In the genomic region with DNA sequence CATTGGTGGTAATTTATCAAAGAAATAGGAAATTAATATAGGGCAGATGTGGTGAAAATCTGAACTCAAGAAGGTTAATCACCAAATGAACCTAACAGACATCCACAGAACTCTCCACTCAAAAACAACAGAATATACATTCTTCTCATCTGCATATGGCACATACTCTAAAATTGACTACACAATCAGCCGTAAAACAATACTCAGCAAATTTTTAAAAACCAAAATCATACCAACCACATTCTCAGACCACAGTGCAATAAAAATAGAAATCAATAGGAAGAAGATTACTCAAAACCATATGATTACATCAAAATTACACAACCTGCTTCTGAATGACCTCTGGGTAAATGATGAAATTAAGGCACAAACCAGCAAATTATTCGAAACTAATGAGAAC, we compare ENCODE assay signal across 27 cellular contexts. TPM values are rescaled to one million over a fixed set of nuclear protein-coding genes. Genes with fewer than 3 reads are reported as not detected.
A peak's percentile ranks its signal among the peaks of the same experiment; 100 is the strongest.
DNase-seq lines count a peak whose midpoint lies in the region; ATAC-seq, FAIRE-seq and TF ChIP-seq lines count a peak whose summit lies in the region.
"Had no signal": no experiment of that assay in that cellular context is flagged by ENCODE, and none has a peak within 500 bp of the region (broad histone marks: within the 10 kb centered on the region; RNA-seq: fewer than 3 reads in every experiment).

No MANE protein-coding gene starts in this region.

- no peak overlapping the region for H3K4ac ChIP-seq in neuronal stem cell (ENCODE audit: low read length)

- H3K36me3 ChIP-seq in K562 (ENCODE audit: control insufficient read depth, insufficient read depth, low read length) (no peaks in the 10 kb centered on the region), neuronal stem cell (replicated peaks in 1 of 2; ENCODE audit: control insufficient read depth in 2 of 2, insufficient read depth in 2 of 2, low read length in 2 of 2) (no peaks in the 10 kb centered on the region)
- H3K36me3 ChIP-seq: MG63, SJCRH30 had no signal

- H3K4me1 ChIP-seq in K562 (replicated peaks in 1 of 2; ENCODE audit: control insufficient read depth in 2 of 2, insufficient read depth in 2 of 2, low read length in 2 of 2) (no peaks in the 10 kb centered on the region), neuronal stem cell (ENCODE audit: control insufficient read depth in 2 of 2, insufficient read depth in 1 of 2, low read depth in 1 of 2, low read length in 2 of 2) (no peaks in the 10 kb centered on the region)
- H3K4me1 ChIP-seq: SJCRH30 had no signal

- H2AFZ ChIP-seq in K562 (ENCODE audit: low read depth, low read length) (no peak overlapping the region), neuronal stem cell (ENCODE audit: low read length) (no peak overlapping the region)

- no peaks in the 10 kb centered on the region for H3K9me1 ChIP-seq in K562 (ENCODE audit: control insufficient read depth, insufficient read depth, low read length)

- WGBS in K562 (ENCODE audit: insufficient coverage, low coverage, missing lambda C conversion rate) = 11% methylated on average over 2 of the region's 2 CpGs
- WGBS in neuronal stem cell (ENCODE audit: extremely low coverage in 2 of 2, insufficient read length in 2 of 2, insufficient replicate concordance in 1 of 2), 2 donors = no CpG with 5 or more reads among the region's 2 CpGs

- CTCF ChIA-PET in K562 (lab: Yijun Ruan, JAX; ENCODE audit: low intra/inter-chr PET ratio) = no interaction called here

- no peak overlapping the region for H3K23ac ChIP-seq in neuronal stem cell (ENCODE audit: low read depth, low read length, poor library complexity)

- H3K79me2 ChIP-seq in K562 (ENCODE audit: control insufficient read depth, insufficient read depth, low read length) = no peaks in the 10 kb centered on the region

- no peak overlapping the region for H2BK12ac ChIP-seq in neuronal stem cell (ENCODE audit: low read length)

- no peak overlapping the region for H3K18ac ChIP-seq in neuronal stem cell (ENCODE audit: low read length)

- BruUV-seq in K562 (replicated peaks; lab: Mats Ljungman, UMichigan) = no TSS peak

- POLR2A ChIA-PET in K562 (lab: Yijun Ruan, JAX) = no interaction called here

- no peak for FAIRE-seq in K562 (lab: Jason Lieb, UNC)
- FAIRE-seq: GM19239, HTR-8/SVneo had no signal

- no peak overlapping the region for H2BK5ac ChIP-seq in neuronal stem cell (ENCODE audit: low read length)

- no peak overlapping the region for H3K27ac ChIP-seq in K562 (ENCODE audit: extremely low read depth, low read depth, low read length)
- no peak overlapping the region for H3K27ac ChIP-seq in neuronal stem cell (replicated peaks; ENCODE audit: low read length)
- H3K27ac ChIP-seq: RWPE1, SJCRH30 had no signal

- no peak overlapping the region for H2BK15ac ChIP-seq in neuronal stem cell (ENCODE audit: low read length)

- no peak overlapping the region for H4K91ac ChIP-seq in neuronal stem cell (ENCODE audit: low read depth, low read length, poor library complexity)

- TF ChIP-seq RAD21 in K562 (CRISPR knock-in tag; conservative IDR thresholded peaks at IDR 0.05 in 1 of 2, IDR thresholded peaks at IDR 0.05 in 1 of 2) = no peak

- no peak overlapping the region for H3K4me2 ChIP-seq in K562 (ENCODE audit: insufficient read depth, low read length)
- H3K4me2 ChIP-seq in neuronal stem cell (ENCODE audit: insufficient read depth, low read length, poor library complexity, severe bottlenecking) = no peak overlapping the region

- no peak for TF ChIP-seq CTCF in K562 (IDR thresholded peaks at IDR 0.05 in 2 of 3, conservative IDR thresholded peaks at IDR 0.05 in 1 of 3; ENCODE audit: insufficient read depth in 2 of 3, low read depth in 1 of 3, low read length in 3 of 3)

- peaks cover 0 to under 1% of the 10 kb centered on the region in 2 experiments; a peak in 1 of 5 replicates for H3K27me3 ChIP-seq in K562 (ENCODE audit: control insufficient read depth in 2 of 2, insufficient read depth in 2 of 2, low read length in 2 of 2)
- H3K27me3 ChIP-seq in neuronal stem cell (ENCODE audit: control insufficient read depth in 3 of 3, insufficient read depth in 3 of 3, low read depth in 1 of 3, low read length in 3 of 3) = no peaks in the 10 kb centered on the region
- H3K27me3 ChIP-seq: MG63, SJCRH30 had no signal

- no peaks in the 10 kb centered on the region for H4K20me1 ChIP-seq in K562 (replicated peaks; ENCODE audit: control insufficient read depth, insufficient read depth, low read length)

- no peak overlapping the region for H2BK120ac ChIP-seq in neuronal stem cell (ENCODE audit: low read depth, low read length)

- ATAC-seq in K562 (no peak), SK-N-SH treated with all-trans-retinoic acid at 6 μM for 48 hours (no peak)
- ATAC-seq: HCT116 had no signal

- in situ Hi-C loops in K562 (cut with MboI) = no loop called here

- H3K14ac ChIP-seq in neuronal stem cell (ENCODE audit: low read length) = no peak overlapping the region

- DNase-seq in AML-193 (lab: John Stamatoyannopoulos, UW) (peak; percentile 11 to 19), HCEC 1CT (peak; percentile 30), MV-4-11 (lab: John Stamatoyannopoulos, UW) (peak; percentile 62), K562 (ENCODE audit: extremely low read depth in 1 of 4, low spot score in 3 of 4) (no peak), neuronal stem cell (ENCODE audit: low spot score) (no peak), SHP77 (lab: John Stamatoyannopoulos, UW) (no peak)
- DNase-seq: C1 segment of cervical spinal cord; Calu3; CD8-positive, alpha-beta memory T cell; DMS153; GDM1; GOT3; Kasumi-1; MG63; NCI-H1694; NCI-H2081; NCI-H2171; NCI-H345; NCI-H524; NCI-H774; SJCRH30; T-helper 1 cell had no signal

- no peak for TF ChIP-seq POLR2A in K562 (conservative IDR thresholded peaks at IDR 0.05)

- H3K4me3 ChIP-seq in K562 (no peak overlapping the region), neuronal stem cell (ENCODE audit: low read length in 2 of 2) (no peak overlapping the region)
- H3K4me3 ChIP-seq: MG63, SJCRH30 had no signal

- no peak overlapping the region for H2AK5ac ChIP-seq in neuronal stem cell (ENCODE audit: low read depth, low read length)

- no peak for TF ChIP-seq EP300 in K562 (IDR thresholded peaks at IDR 0.05; ENCODE audit: low read length)

- no peak overlapping the region for H4K8ac ChIP-seq in neuronal stem cell (ENCODE audit: low read depth, low read length)

- intact Hi-C loops in K562 (cut with micrococcal nuclease) = no loop called here

- no peaks in the 10 kb centered on the region for H3K9me3 ChIP-seq in K562 (replicated peaks; ENCODE audit: control insufficient read depth, insufficient read depth, low read depth, low read length)
- H3K9me3 ChIP-seq in neuronal stem cell (replicated peaks in 1 of 2; ENCODE audit: control insufficient read depth in 2 of 2, insufficient read depth in 1 of 2, low read depth in 1 of 2, low read length in 2 of 2) = no peaks in the 10 kb centered on the region
- H3K9me3 ChIP-seq: MG63, SJCRH30 had no signal

- H3K9ac ChIP-seq in K562 (ENCODE audit: insufficient read depth in 1 of 2, low read depth in 2 of 2, low read length in 2 of 2) (no peak overlapping the region), neuronal stem cell (ENCODE audit: low read depth, low read length, poor library complexity) (no peak overlapping the region)

- H3K79me1 ChIP-seq in neuronal stem cell (ENCODE audit: low read depth, low read length) = no peaks in the 10 kb centered on the region

TF ChIP-seq in K562, 482 proteins besides CTCF, POLR2A, EP300 and RAD21 (continues in another document):
- TF ChIP-seq ZNF316 (IDR thresholded peaks at IDR 0.05) (peak; percentile 83), ETV5 (CRISPR knock-in tag; IDR thresholded peaks at IDR 0.05; ENCODE audit: low read depth) (no peak)

TF ChIP-seq in SK-N-SH treated with all-trans-retinoic acid at 6 μM for 48 hours, 23 proteins besides CTCF, POLR2A, EP300 and RAD21 (continues in another document):
- TF ChIP-seq SNAI2 (CRISPR knock-in tag; IDR thresholded peaks at IDR 0.05) = no peak

RNA-seq across cellular contexts. Expression of gene RBM43, which starts 31.0 kb away (rescaled TPM):
- total RNA-seq in K562 (2011; cell fraction: chromatin; rRNA removed; ENCODE audit: low replicate concordance) = 3.7 and 6.6 TPM in 2 replicates
- total RNA-seq in K562 (2011; cell fraction: nucleolus; rRNA removed) = 6.1 and 8.0 TPM in 2 replicates
- total RNA-seq in K562 (2011; cell fraction: nucleoplasm; rRNA removed) = 6.0 and 10.2 TPM in 2 replicates
- total RNA-seq in K562 (2014; rRNA removed) (2.3 and 2.6 TPM in 2 replicates), K562 (2014; rRNA removed; fragmentation: Illumina TruSeq; extraction: Trizol) (4.1 and 4.7 TPM in 2 replicates), K562 (2015; rRNA removed; fragmentation: Illumina TruSeq; extraction: Trizol) (2.9 and 3.4 TPM in 2 replicates), K562 (2021) (4.7 and 5.1 TPM in 2 replicates)
- polyA plus RNA-seq in K562 (2011; rRNA removed) (4.9 and 6.4 TPM in 2 replicates), K562 (2014; fragmentation: Illumina TruSeq; extraction: Trizol) (6.7 and 6.9 TPM in 2 replicates), K562 (2014; fragmentation: Nextera tagmentation; extraction: Ambion mirVana) (1 to 10 TPM; 1.3 to 1.6 TPM), K562 (2014; rRNA removed) (3.8 and 4.7 TPM in 2 replicates)
- polyA plus RNA-seq in K562 (2011; cell fraction: cytosol; rRNA removed) = 1.9 and 3.4 TPM in 2 replicates
- polyA plus RNA-seq in K562 (2011; cell fraction: nucleus; rRNA removed) = 3.5 and 6.2 TPM in 2 replicates
- 3.7 and 5.1 TPM in 2 replicates for polyA plus RNA-seq in K562 (2012)
- polyA minus RNA-seq in K562 (2011; rRNA and poly(A)+ RNA removed) = 5.7 and 8.2 TPM in 2 replicates
- polyA minus RNA-seq in K562 (2011; cell fraction: cytosol; rRNA and poly(A)+ RNA removed) = 2.2 and 3.2 TPM in 2 replicates
- polyA minus RNA-seq in K562 (2011; cell fraction: nucleus; rRNA and poly(A)+ RNA removed) = 4.2 and 7.4 TPM in 2 replicates
- 3.2 TPM for polyA plus RNA-seq in neuronal stem cell (2013, experiment 1 of 2)
- 3.2 TPM for polyA plus RNA-seq in neuronal stem cell (2013, experiment 2 of 2)

RNA-seq across cellular contexts. Expression of gene NMI, which starts 58.8 kb away (rescaled TPM):
- 3.5 and 10.2 TPM in 2 replicates for total RNA-seq in K562 (2011; cell fraction: chromatin; rRNA removed; ENCODE audit: low replicate concordance)
- total RNA-seq in K562 (2011; cell fraction: nucleolus; rRNA removed) = 1.8 and 2.4 TPM in 2 replicates
- total RNA-seq in K562 (2011; cell fraction: nucleoplasm; rRNA removed) = 5.3 and 8.5 TPM in 2 replicates
- total RNA-seq in K562 (2014; rRNA removed) (21.9 and 23.5 TPM in 2 replicates), K562 (2014; rRNA removed; fragmentation: Illumina TruSeq; extraction: Trizol) (20.3 and 23.6 TPM in 2 replicates), K562 (2015; rRNA removed; fragmentation: Illumina TruSeq; extraction: Trizol) (25.0 and 31.1 TPM in 2 replicates), K562 (2021) (23.3 and 25.0 TPM in 2 replicates)
- polyA plus RNA-seq in K562 (2011; rRNA removed) (13.6 and 17.4 TPM in 2 replicates), K562 (2014; fragmentation: Illumina TruSeq; extraction: Trizol) (34.0 and 39.5 TPM in 2 replicates), K562 (2014; fragmentation: Nextera tagmentation; extraction: Ambion mirVana) (10 to 100 TPM; 29.7 to 36.4 TPM), K562 (2014; rRNA removed) (35.7 and 39.0 TPM in 2 replicates)
- 2.3 and 5.3 TPM in 2 replicates for polyA plus RNA-seq in K562 (2011; cell fraction: cytosol; rRNA removed)
- polyA plus RNA-seq in K562 (2011; cell fraction: nucleus; rRNA removed) = 2.6 and 4.1 TPM in 2 replicates
- polyA plus RNA-seq in K562 (2012) = 49.3 and 55.1 TPM in 2 replicates
- polyA minus RNA-seq in K562 (2011; rRNA and poly(A)+ RNA removed) = 11.9 and 15.3 TPM in 2 replicates
- 4.5 and 7.8 TPM in 2 replicates for polyA minus RNA-seq in K562 (2011; cell fraction: cytosol; rRNA and poly(A)+ RNA removed)
- polyA minus RNA-seq in K562 (2011; cell fraction: nucleus; rRNA and poly(A)+ RNA removed) = 3.0 and 4.9 TPM in 2 replicates
- 1.4 TPM for polyA plus RNA-seq in neuronal stem cell (2013, experiment 1 of 2)
- 1.1 TPM for polyA plus RNA-seq in neuronal stem cell (2013, experiment 2 of 2)

Comparison
In these comparisons a context has a peak if more than half of its experiments do, and no peak if none do; other contexts are left out.
1. DNase-seq: peak in AML-193 (2 of 2), HCEC 1CT (single experiment) and MV-4-11 (single experiment); none in K562 (0 of 4), neuronal stem cell (single experiment) and SHP77 (0 of 2).